ENCODE assay signal across 19 cellular contexts in the genomic region with DNA sequence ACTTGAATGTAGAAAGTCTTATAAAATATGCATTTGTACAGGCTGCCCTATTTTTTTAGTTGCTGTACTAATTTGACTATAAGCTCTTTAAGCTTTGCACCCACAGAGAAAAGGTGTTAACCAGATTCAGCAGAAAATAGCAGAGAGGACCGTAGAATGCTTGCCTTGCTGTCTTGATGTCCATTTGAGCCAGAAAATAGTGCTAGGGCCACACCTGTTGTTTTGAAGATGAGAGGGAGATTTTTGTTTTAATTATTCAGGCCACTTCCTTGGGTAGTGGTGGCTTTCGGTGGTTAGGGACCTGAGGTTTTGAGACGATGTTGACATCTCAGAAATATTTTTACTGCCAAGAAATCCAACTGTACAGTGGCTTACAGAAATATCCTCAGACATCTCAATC.
DNase-seq lines count a peak whose midpoint lies in the region; ATAC-seq, FAIRE-seq and TF ChIP-seq lines count a peak whose summit lies in the region.
"Had no signal": no experiment of that assay in that cellular context is flagged by ENCODE, and none has a peak within 500 bp of the region (broad histone marks: within the 10 kb centered on the region; RNA-seq: fewer than 3 reads in every experiment).

No MANE protein-coding gene starts in this region.

- SMC1A ChIA-PET in GM12878 (lab: Charles Lee; ENCODE audit: uncharacterized antibody, unreplicated experiment): interaction anchor here (0.8 to 1.1 kb wide), 2 partner anchors 71 to 205 kb away, joined by 3 read pairs; no protein-coding TSS in a partner anchor

- H3K9me3 ChIP-seq in GM12878 (replicated peaks; ENCODE audit: control insufficient read depth, insufficient read depth, low read length) (no peaks in the 10 kb centered on the region), endodermal cell (ENCODE audit: control insufficient read depth, low read length) (no peaks in the 10 kb centered on the region)
- H3K9me3 ChIP-seq: spleen had no signal

- no peak overlapping the region for H3K4me3 Mint-ChIP-seq in endodermal cell
- no peak overlapping the region for H3K4me3 Mint-ChIP-seq in activated naive CD4-positive, alpha-beta T cell treated with anti-CD3 and anti-CD28 coated beads, Interleukin-2, amount 10 ng/mL, durations not matched to agents 7 days and 5 days

- TF ChIP-seq EP300 in GM12878 (IDR thresholded peaks at IDR 0.05; ENCODE audit: borderline replicate concordance in 1 of 2, control insufficient read depth in 1 of 2, low read depth in 2 of 2, low read length in 2 of 2): no peak

- no peak overlapping the region for H3K27ac Mint-ChIP-seq in endodermal cell
- H3K27ac Mint-ChIP-seq in activated naive CD4-positive, alpha-beta T cell treated with anti-CD3 and anti-CD28 coated beads, Interleukin-2, amount 10 ng/mL, durations not matched to agents 7 days and 5 days: no peak overlapping the region

- WGBS in GM12878 (ENCODE audit: insufficient coverage, insufficient replicate concordance, low lambda C conversion rate, missing lambda C conversion rate): 2% methylated on average over 3 of the region's 3 CpGs
- 94 to 95% methylated on average over 3 of the region's 3 CpGs for WGBS in endodermal cell (ENCODE audit: insufficient coverage in 1 of 2, insufficient read length in 1 of 2), 2 experiments

- H3K36me3 ChIP-seq in GM12878 (ENCODE audit: control insufficient read depth in 2 of 2, insufficient read depth in 2 of 2, low read length in 1 of 2): no peaks in the 10 kb centered on the region
- no peaks in the 10 kb centered on the region for H3K36me3 ChIP-seq in endodermal cell (ENCODE audit: control insufficient read depth, insufficient read depth, low read length)
- H3K36me3 ChIP-seq: spleen had no signal

- FAIRE-seq in GM12878 (lab: Jason Lieb, UNC): no peak
- FAIRE-seq: H54 had no signal

- no peaks in the 10 kb centered on the region for H3K36me3 Mint-ChIP-seq in endodermal cell (ENCODE audit: low read depth)
- no peaks in the 10 kb centered on the region for H3K36me3 Mint-ChIP-seq in activated naive CD4-positive, alpha-beta T cell treated with anti-CD3 and anti-CD28 coated beads, Interleukin-2, amount 10 ng/mL, durations not matched to agents 7 days and 5 days

- H3K27ac ChIP-seq in GM12878 (ENCODE audit: control insufficient read depth, insufficient read depth) (no peak overlapping the region), endodermal cell (ENCODE audit: low read depth, low read length) (no peak overlapping the region)
- H3K27ac ChIP-seq: hepatocyte had no signal

- no peaks in the 10 kb centered on the region for H3K79me2 ChIP-seq in GM12878 (ENCODE audit: control insufficient read depth, insufficient read depth, low read length)
- H3K79me2 ChIP-seq: hepatocyte had no signal

- DNase-seq in GM12878 (ENCODE audit: low read depth, low spot score) (no peak), endodermal cell (no peak), NCI-H1105 (lab: John Stamatoyannopoulos, UW) (no peak), D341Med (ENCODE audit: low spot score) (no peak)
- DNase-seq in activated naive CD4-positive, alpha-beta T cell treated with anti-CD3 and anti-CD28 coated beads, Interleukin-2, amount 10 ng/mL, durations not matched to agents 7 days and 5 days: no peak
- DNase-seq: activated CD4-positive, alpha-beta T cell treated with anti-CD3 and anti-CD28 coated beads, Interleukin-2, amount 50 U/mL, for 1 hour; activated T-cell treated with anti-CD3 and anti-CD28 coated beads, Interleukin-2, amount 50 U/mL, for 1 hour; DMS153; effector CD4-positive, alpha-beta T cell; left cardiac atrium; NCI-H2171; posterior cingulate gyrus; SHP77 treated with DMSO at 0.1 percent for 48 hours; spleen had no signal

- H3K4me1 ChIP-seq in GM12878 (ENCODE audit: control insufficient read depth, insufficient read depth, low read length): no peaks in the 10 kb centered on the region
- H3K4me1 ChIP-seq in endodermal cell (ENCODE audit: control insufficient read depth, insufficient read depth, low read length): no peaks in the 10 kb centered on the region

- no TSS peak for BruUV-seq in GM12878 (replicated peaks; lab: Mats Ljungman, UMichigan)

- in situ Hi-C loops in GM12878 (cut with MboI): no loop called here

- H4K20me1 ChIP-seq in GM12878 (ENCODE audit: control insufficient read depth, insufficient read depth): no peaks in the 10 kb centered on the region

- H2AFZ ChIP-seq in GM12878 (ENCODE audit: control insufficient read depth, low read depth, low read length): no peak overlapping the region
- H2AFZ ChIP-seq: hepatocyte had no signal

- H3K9ac ChIP-seq in GM12878 (ENCODE audit: control insufficient read depth, insufficient read depth, low read length) (no peak overlapping the region), endodermal cell (ENCODE audit: extremely low read depth, low read length, poor library complexity, severe bottlenecking) (no peak overlapping the region)

- intact Hi-C loops in GM12878 (cut with micrococcal nuclease; ENCODE audit: unreplicated experiment): no loop called here

- no peaks in the 10 kb centered on the region for H3K27me3 Mint-ChIP-seq in endodermal cell (ENCODE audit: insufficient read depth)
- H3K27me3 Mint-ChIP-seq in activated naive CD4-positive, alpha-beta T cell treated with anti-CD3 and anti-CD28 coated beads, Interleukin-2, amount 10 ng/mL, durations not matched to agents 7 days and 5 days: no peaks in the 10 kb centered on the region

- TF ChIP-seq CTCF in GM12878 (IDR thresholded peaks at IDR 0.05 in 2 of 3, conservative IDR thresholded peaks at IDR 0.05 in 1 of 3; ENCODE audit: control insufficient read depth in 2 of 3, extremely low read depth in 1 of 3, insufficient read depth in 1 of 3, low read depth in 3 of 3, low read length in 3 of 3) (no peak), endodermal cell (conservative IDR thresholded peaks at IDR 0.05) (no peak)

- H3K9me3 Mint-ChIP-seq in endodermal cell: no peaks in the 10 kb centered on the region
- H3K9me3 Mint-ChIP-seq in activated naive CD4-positive, alpha-beta T cell treated with anti-CD3 and anti-CD28 coated beads, Interleukin-2, amount 10 ng/mL, durations not matched to agents 7 days and 5 days: peaks cover 4% of the 10 kb centered on the region

- peaks cover 13% of the 10 kb centered on the region for H3K4me1 Mint-ChIP-seq in endodermal cell
- H3K4me1 Mint-ChIP-seq in activated naive CD4-positive, alpha-beta T cell treated with anti-CD3 and anti-CD28 coated beads, Interleukin-2, amount 10 ng/mL, durations not matched to agents 7 days and 5 days: no peaks in the 10 kb centered on the region

- H3K27me3 ChIP-seq in GM12878 (replicated peaks in 1 of 2; ENCODE audit: control insufficient read depth in 2 of 2, insufficient read depth in 2 of 2, low read length in 1 of 2) (no peaks in the 10 kb centered on the region), endodermal cell (ENCODE audit: control insufficient read depth, insufficient read depth, low read length, poor library complexity, severe bottlenecking) (no peaks in the 10 kb centered on the region)
- H3K27me3 ChIP-seq: hepatocyte, spleen had no signal

- no peak for TF ChIP-seq RAD21 in GM12878 (IDR thresholded peaks at IDR 0.05; ENCODE audit: insufficient read depth, low read depth, low read length)

- no peak overlapping the region for H3K4me2 ChIP-seq in GM12878 (ENCODE audit: control insufficient read depth, insufficient read depth)
- H3K4me2 ChIP-seq: hepatocyte had no signal

- TF ChIP-seq POLR2A in GM12878 (IDR thresholded peaks at IDR 0.05; ENCODE audit: low read depth, low read length): no peak

- no peak overlapping the region for H3K4me3 ChIP-seq in GM12878
- H3K4me3 ChIP-seq in endodermal cell (ENCODE audit: low read length): no peak overlapping the region
- H3K4me3 ChIP-seq: hepatocyte, spleen had no signal

- RAD21 ChIA-PET in GM12878 (lab: Charles Lee; ENCODE audit: unreplicated experiment): no interaction called here

- CTCF ChIA-PET in GM12878 (lab: Yijun Ruan, JAX): interaction anchor here (0.7 kb wide), 1 partner anchor 42 kb away, joined by 3 read pairs; no protein-coding TSS in a partner anchor
- CTCF ChIA-PET in activated naive CD4-positive, alpha-beta T cell treated with anti-CD3 and anti-CD28 coated beads, Interleukin-2, amount 10 ng/mL, durations not matched to agents 7 days and 5 days (lab: Charles Lee): no interaction called here

- POLR2A ChIA-PET in GM12878 (lab: Charles Lee): no interaction called here

- ATAC-seq in GM18867 (IDR thresholded peaks at IDR 0.05; ENCODE audit: unreplicated experiment) (peak; percentile 78), GM21423 (IDR thresholded peaks at IDR 0.05; ENCODE audit: unreplicated experiment) (peak; percentile 78), HG03175 (IDR thresholded peaks at IDR 0.05; ENCODE audit: unreplicated experiment) (peak; percentile 80), GM12878 (peak; percentile 28; the same call in 1 of the 3 replicates)
- ATAC-seq: left cardiac atrium had no signal

TF ChIP-seq in GM12878, 131 proteins besides CTCF, POLR2A, EP300 and RAD21 (continues in another document):
- peak; percentile 62 for TF ChIP-seq MEF2B (IDR thresholded peaks at IDR 0.05; ENCODE audit: partially characterized antibody, poor library complexity, severe bottlenecking)
- peak; percentile 63 for TF ChIP-seq MTA2 (IDR thresholded peaks at IDR 0.05; ENCODE audit: low read depth)
- TF ChIP-seq IKZF2 (IDR thresholded peaks at IDR 0.05): peak in 1 of 2 experiments; percentile 13; a peak in 1 of 4 replicates
- TF ChIP-seq, protein P1, sequence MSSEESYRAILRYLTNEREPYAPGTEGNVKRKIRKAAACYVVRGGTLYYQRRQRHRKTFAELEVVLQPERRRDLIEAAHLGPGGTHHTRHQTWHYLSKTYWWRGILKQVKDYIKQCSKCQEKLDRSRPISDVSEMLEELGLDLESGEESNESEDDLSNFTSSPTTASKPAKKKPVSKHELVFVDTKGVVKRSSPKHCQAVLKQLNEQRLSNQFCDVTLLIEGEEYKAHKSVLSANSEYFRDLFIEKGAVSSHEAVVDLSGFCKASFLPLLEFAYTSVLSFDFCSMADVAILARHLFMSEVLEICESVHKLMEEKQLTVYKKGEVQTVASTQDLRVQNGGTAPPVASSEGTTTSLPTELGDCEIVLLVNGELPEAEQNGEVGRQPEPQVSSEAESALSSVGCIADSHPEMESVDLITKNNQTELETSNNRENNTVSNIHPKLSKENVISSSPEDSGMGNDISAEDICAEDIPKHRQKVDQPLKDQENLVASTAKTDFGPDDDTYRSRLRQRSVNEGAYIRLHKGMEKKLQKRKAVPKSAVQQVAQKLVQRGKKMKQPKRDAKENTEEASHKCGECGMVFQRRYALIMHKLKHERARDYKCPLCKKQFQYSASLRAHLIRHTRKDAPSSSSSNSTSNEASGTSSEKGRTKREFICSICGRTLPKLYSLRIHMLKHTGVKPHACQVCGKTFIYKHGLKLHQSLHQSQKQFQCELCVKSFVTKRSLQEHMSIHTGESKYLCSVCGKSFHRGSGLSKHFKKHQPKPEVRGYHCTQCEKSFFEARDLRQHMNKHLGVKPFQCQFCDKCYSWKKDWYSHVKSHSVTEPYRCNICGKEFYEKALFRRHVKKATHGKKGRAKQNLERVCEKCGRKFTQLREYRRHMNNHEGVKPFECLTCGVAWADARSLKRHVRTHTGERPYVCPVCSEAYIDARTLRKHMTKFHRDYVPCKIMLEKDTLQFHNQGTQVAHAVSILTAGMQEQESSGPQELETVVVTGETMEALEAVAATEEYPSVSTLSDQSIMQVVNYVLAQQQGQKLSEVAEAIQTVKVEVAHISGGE (CRISPR knock-in tag; IDR thresholded peaks at IDR 0.05): no peak
- no peak for TF ChIP-seq HDGF (IDR thresholded peaks at IDR 0.05)
- peak; percentile 21; the same call in 1 of the 2 replicates for TF ChIP-seq IKZF1 (conservative IDR thresholded peaks at IDR 0.05)

Comparison
In these comparisons a context has a peak if more than half of its experiments do, and no peak if none do; other contexts are left out.
1. ATAC-seq: peak in every context shown above with its lines; median percentile 80 in HG03175; 78 in GM18867; 78 in GM21423; 28 in GM12878.